Comparison of ENCODE assay signal across 28 cellular contexts in the genomic region with DNA sequence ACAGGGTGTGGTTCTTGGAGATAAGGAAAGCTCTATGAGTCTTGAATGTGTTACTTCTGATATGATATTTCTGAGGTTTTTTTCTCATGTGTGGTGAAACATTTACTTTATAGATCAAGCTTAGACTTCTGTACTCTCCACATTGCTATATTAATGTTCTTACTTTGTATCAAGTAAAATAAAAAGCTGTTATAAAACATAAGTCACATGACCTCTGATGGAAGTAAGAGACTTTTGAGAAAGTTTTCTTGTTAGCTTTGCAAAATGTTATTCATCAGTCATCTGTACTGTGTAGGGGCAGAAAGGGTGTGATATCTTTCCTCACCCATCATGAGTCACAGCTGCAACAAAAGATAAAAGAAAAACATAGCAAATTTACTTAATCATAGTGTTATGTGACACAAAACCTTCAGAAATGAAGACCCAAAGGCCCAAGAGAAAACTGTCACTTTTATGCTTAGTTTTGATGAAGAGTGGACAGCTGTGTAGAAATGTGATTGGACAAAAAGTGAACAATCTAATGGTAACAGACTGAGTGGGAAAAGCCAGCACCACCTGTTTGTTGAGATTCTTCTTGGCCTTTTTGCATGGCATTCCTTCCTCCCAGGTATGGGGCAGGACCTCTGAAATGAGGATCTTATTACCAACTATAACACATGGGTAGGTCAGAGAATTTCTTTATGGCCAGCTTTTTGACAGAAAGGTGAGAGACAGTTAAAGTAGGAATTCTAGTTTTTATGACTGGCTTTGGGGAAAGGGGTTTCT.
DNase-seq lines count a peak whose midpoint lies in the region; ATAC-seq and TF ChIP-seq lines count a peak whose summit lies in the region.
"Had no signal": no experiment of that assay in that cellular context is flagged by ENCODE, and none has a peak within 500 bp of the region (broad histone marks: within the 10 kb centered on the region; RNA-seq: fewer than 3 reads in every experiment).

No MANE protein-coding gene starts in this region.

- H3K4me3 ChIP-seq in HCT116 (replicated peaks in 1 of 2; ENCODE audit: low read depth in 1 of 2, low read length in 2 of 2) (no peak overlapping the region), choroid plexus epithelial cell (ENCODE audit: low read depth, low read length) (no peak overlapping the region)
- H3K4me3 ChIP-seq: BLaER1, GM12878, heart right ventricle, MG63, prostate gland, sigmoid colon, SK-N-MC had no signal

- peaks cover 0 to 6% of the 10 kb centered on the region in 2 experiments; a peak in 1 of 4 replicates for H3K4me1 ChIP-seq in HCT116 (ENCODE audit: control insufficient read depth in 1 of 2, insufficient read depth in 2 of 2, low read length in 2 of 2)
- H3K4me1 ChIP-seq: BLaER1, heart right ventricle, prostate gland, sigmoid colon had no signal

- no peak overlapping the region for H3K27ac Mint-ChIP-seq in activated T-cell treated with anti-CD3 and anti-CD28 coated beads, Interleukin-2, amount 50 U/mL, for 24 hours
- H3K27ac Mint-ChIP-seq: activated naive CD8-positive, alpha-beta T cell treated with anti-CD3 and anti-CD28 coated beads, Interleukin-2, amount 50 U/mL, for 24 hours; stimulated activated memory B cell treated with anti-CD40 and anti-IgM and Interleukin-4, amounts not matched to agents 10 μg/mL and 1 μg/mL and 100 μg/mL, for 72 hours; T-helper 1 cell treated with Interleukin-12 subunit alpha and Interleukin-12 subunit beta and Interleukin-4 antibody, amounts not matched to agents 30 μg/mL and 1 μg/mL, for 36 hours had no signal

- intact Hi-C loops in HCT116 (cut with micrococcal nuclease), result no loop called here

- H3K79me2 ChIP-seq in HCT116 (ENCODE audit: insufficient read depth, low read length), result no peaks in the 10 kb centered on the region

- H3K9me2 ChIP-seq in HCT116 (ENCODE audit: insufficient read depth), result no peaks in the 10 kb centered on the region

- no TSS peak for BruUV-seq in HCT116 (replicated peaks; lab: Mats Ljungman, UMichigan)

- no peak for DNase-seq in HCT116 (ENCODE audit: low read depth, low spot score)
- DNase-seq in OCI-M2 (lab: John Stamatoyannopoulos, UW; ENCODE audit: unreplicated experiment), result peak; percentile 48
- DNase-seq in choroid plexus epithelial cell (ENCODE audit: low read depth), result peak; percentile 31
- peak; percentile 63 for DNase-seq in myocyte (ENCODE audit: low read depth)
- DNase-seq in NCI-H510A (lab: John Stamatoyannopoulos, UW), result no peak
- DNase-seq in activated T-cell treated with anti-CD3 and anti-CD28 coated beads, Interleukin-2, amount 50 U/mL, for 24 hours, result no peak
- DNase-seq: activated CD4-positive, alpha-beta T cell treated with anti-CD3 and anti-CD28 coated beads for 4 hours; activated gamma-delta T cell; activated naive CD8-positive, alpha-beta T cell treated with anti-CD3 and anti-CD28 coated beads, Interleukin-2, amount 50 U/mL, for 24 hours; effector CD8-positive, alpha-beta T cell; foreskin fibroblast; heart right ventricle; left cardiac atrium; MG63; NCI-H1417; NCI-H2081; NCI-H2227 treated with DMSO at 0.1 percent for 48 hours; NCI-H82; sigmoid colon; stimulated activated CD4-positive, alpha-beta T cell treated with anti-CD3 and anti-CD28 coated beads, Interleukin-4, amount 100 ng/mL, for 4 hours had no signal

- H3K27me3 ChIP-seq in HCT116 (ENCODE audit: insufficient read depth, low read length), result no peaks in the 10 kb centered on the region
- H3K27me3 ChIP-seq: BLaER1, heart right ventricle, MG63, sigmoid colon had no signal

- no peak overlapping the region for H3K9ac ChIP-seq in HCT116 (ENCODE audit: low read length)
- H3K9ac ChIP-seq: BLaER1 had no signal

- ATAC-seq in HCT116, result no peak
- no peak for ATAC-seq in GM19452 (IDR thresholded peaks at IDR 0.05; ENCODE audit: unreplicated experiment)
- ATAC-seq in HG02571 (IDR thresholded peaks at IDR 0.05; ENCODE audit: unreplicated experiment), result no peak
- ATAC-seq: activated naive CD8-positive, alpha-beta T cell treated with anti-CD3 and anti-CD28 coated beads, Interleukin-2, amount 50 U/mL, for 24 hours; GM12878; heart right ventricle; stimulated activated memory B cell treated with anti-CD40 and anti-IgM and Interleukin-4, amounts not matched to agents 10 μg/mL and 1 μg/mL and 100 μg/mL, for 72 hours had no signal

- H3K27me3 Mint-ChIP-seq in activated T-cell treated with anti-CD3 and anti-CD28 coated beads, Interleukin-2, amount 50 U/mL, for 24 hours, result no peaks in the 10 kb centered on the region
- H3K27me3 Mint-ChIP-seq: activated naive CD8-positive, alpha-beta T cell treated with anti-CD3 and anti-CD28 coated beads, Interleukin-2, amount 50 U/mL, for 24 hours; stimulated activated memory B cell treated with anti-CD40 and anti-IgM and Interleukin-4, amounts not matched to agents 10 μg/mL and 1 μg/mL and 100 μg/mL, for 72 hours had no signal

- H3K36me3 ChIP-seq in HCT116 (ENCODE audit: control insufficient read depth in 1 of 2, insufficient read depth in 2 of 2, low read length in 2 of 2), result no peaks in the 10 kb centered on the region
- H3K36me3 ChIP-seq: BLaER1, heart right ventricle, MG63, prostate gland, sigmoid colon had no signal

- H3K4me1 Mint-ChIP-seq in activated T-cell treated with anti-CD3 and anti-CD28 coated beads, Interleukin-2, amount 50 U/mL, for 24 hours (ENCODE audit: low read depth), result no peaks in the 10 kb centered on the region
- H3K4me1 Mint-ChIP-seq: activated naive CD8-positive, alpha-beta T cell treated with anti-CD3 and anti-CD28 coated beads, Interleukin-2, amount 50 U/mL, for 24 hours; stimulated activated memory B cell treated with anti-CD40 and anti-IgM and Interleukin-4, amounts not matched to agents 10 μg/mL and 1 μg/mL and 100 μg/mL, for 72 hours had no signal

- POLR2A ChIA-PET in HCT116 (lab: Charles Lee), result no interaction called here

- peaks cover 2% of the 10 kb centered on the region for H3K9me3 Mint-ChIP-seq in activated T-cell treated with anti-CD3 and anti-CD28 coated beads, Interleukin-2, amount 50 U/mL, for 24 hours
- H3K9me3 Mint-ChIP-seq: T-helper 1 cell treated with Interleukin-12 subunit alpha and Interleukin-12 subunit beta and Interleukin-4 antibody, amounts not matched to agents 30 μg/mL and 1 μg/mL, for 36 hours had no signal

- RAD21 ChIA-PET in HCT116 (lab: Charles Lee; ENCODE audit: low non-redundant PET in 1 of 2, low total read pairs in 2 of 2, uncharacterized antibody in 2 of 2, unreplicated experiment in 2 of 2), result no interaction called here

- no peaks in the 10 kb centered on the region for H3K9me3 ChIP-seq in HCT116 (ENCODE audit: control insufficient read depth in 1 of 2, insufficient read depth in 1 of 2, low read depth in 1 of 2, low read length in 2 of 2)
- H3K9me3 ChIP-seq: MG63, prostate gland, sigmoid colon had no signal

- no peak overlapping the region for H3K4me3 Mint-ChIP-seq in activated T-cell treated with anti-CD3 and anti-CD28 coated beads, Interleukin-2, amount 50 U/mL, for 24 hours
- H3K4me3 Mint-ChIP-seq: activated naive CD8-positive, alpha-beta T cell treated with anti-CD3 and anti-CD28 coated beads, Interleukin-2, amount 50 U/mL, for 24 hours; stimulated activated memory B cell treated with anti-CD40 and anti-IgM and Interleukin-4, amounts not matched to agents 10 μg/mL and 1 μg/mL and 100 μg/mL, for 72 hours; T-helper 1 cell treated with Interleukin-12 subunit alpha and Interleukin-12 subunit beta and Interleukin-4 antibody, amounts not matched to agents 30 μg/mL and 1 μg/mL, for 36 hours had no signal

- no peaks in the 10 kb centered on the region for H4K20me1 ChIP-seq in HCT116 (ENCODE audit: insufficient read depth)
- H4K20me1 ChIP-seq: BLaER1 had no signal

- no peak for TF ChIP-seq POLR2A in HCT116 (IDR thresholded peaks at IDR 0.05; ENCODE audit: borderline replicate concordance, extremely low read depth, insufficient read depth, insufficient read length)

- CTCF ChIA-PET in HCT116 (lab: Charles Lee), result no interaction called here

- no peak overlapping the region for H3K27ac ChIP-seq in HCT116 (ENCODE audit: low read depth, low read length)
- H3K27ac ChIP-seq: BLaER1, heart right ventricle, prostate gland, sigmoid colon, SK-N-MC had no signal

- TF ChIP-seq CTCF in HCT116 (IDR thresholded peaks at IDR 0.05 in 2 of 3, conservative IDR thresholded peaks at IDR 0.05 in 1 of 3; ENCODE audit: borderline replicate concordance in 1 of 3, insufficient read depth in 1 of 3, low read depth in 2 of 3, low read length in 2 of 3), result no peak
- no peak for TF ChIP-seq CTCF in choroid plexus epithelial cell (conservative IDR thresholded peaks at IDR 0.05; ENCODE audit: low read depth, low read length)

- TF ChIP-seq RAD21 in HCT116 (IDR thresholded peaks at IDR 0.05; ENCODE audit: low read depth), result no peak

- no peaks in the 10 kb centered on the region for H3K36me3 Mint-ChIP-seq in activated T-cell treated with anti-CD3 and anti-CD28 coated beads, Interleukin-2, amount 50 U/mL, for 24 hours (ENCODE audit: low read depth)
- H3K36me3 Mint-ChIP-seq: stimulated activated memory B cell treated with anti-CD40 and anti-IgM and Interleukin-4, amounts not matched to agents 10 μg/mL and 1 μg/mL and 100 μg/mL, for 72 hours had no signal

- peak overlapping the region; percentile 19 for H2AFZ ChIP-seq in HCT116 (ENCODE audit: low read depth, low read length, poor library complexity, severe bottlenecking)

- H3K4me2 ChIP-seq in HCT116 (ENCODE audit: low read length), result no peak overlapping the region
- H3K4me2 ChIP-seq: BLaER1 had no signal

TF ChIP-seq in HCT116, 20 proteins besides CTCF, POLR2A, EP300 and RAD21:
- TF ChIP-seq POLR2AphosphoS5 (IDR thresholded peaks at IDR 0.05; ENCODE audit: low read depth, low read length), result no peak

Comparison
In these comparisons a context has a peak if more than half of its experiments do, and no peak if none do; other contexts are left out.
1. DNase-seq: peak in OCI-M2 (single experiment), choroid plexus epithelial cell (single experiment) and myocyte (single experiment); none in HCT116 (single experiment), NCI-H510A (single experiment) and activated T-cell treated with anti-CD3 and anti-CD28 coated beads, Interleukin-2, amount 50 U/mL, for 24 hours (single experiment).